In genomic region chr9:108567571-108567970, GRCh38 we compare ENCODE assay signal across 19 cellular contexts.
A peak's percentile ranks its signal among the peaks of the same experiment; 100 is the strongest.
DNase-seq lines count a peak whose midpoint lies in the region; ATAC-seq, FAIRE-seq and TF ChIP-seq lines count a peak whose summit lies in the region.
"Had no signal": no experiment of that assay in that cellular context is flagged by ENCODE, and none has a peak within 500 bp of the region (broad histone marks: within the 10 kb centered on the region; RNA-seq: fewer than 3 reads in every experiment).

No MANE protein-coding gene starts in this region.

- H3K36me3 Mint-ChIP-seq in MCF 10A (ENCODE audit: insufficient read depth, unreplicated experiment) = no peaks in the 10 kb centered on the region
- H3K36me3 Mint-ChIP-seq: CD8-positive, alpha-beta T cell; IgD-negative memory B cell had no signal

- H2AK5ac ChIP-seq in H1 (ENCODE audit: low read depth, low read length) = no peak overlapping the region

- no peaks in the 10 kb centered on the region for H3K79me1 ChIP-seq in H1 (ENCODE audit: low read depth, low read length)

- H3K4me2 ChIP-seq in H1 (ENCODE audit: insufficient read depth in 1 of 2, low read depth in 2 of 2, low read length in 2 of 2) (no peak overlapping the region), HepG2 (ENCODE audit: low read depth, low read length) (peak overlapping the region; percentile 31; the same call in 1 of the 2 replicates), hepatocyte (no peak overlapping the region)

- CTCF ChIA-PET in MCF 10A (lab: Yijun Ruan, JAX) (interaction anchor here (0.6 to 10.8 kb wide), 22 partner anchors 10 to 1171 kb away, joined by 3 to 123 read pairs (median 5); no protein-coding TSS in a partner anchor), H1 (lab: Charles Lee; ENCODE audit: partially characterized antibody) (interaction anchor here (0.6 to 8.4 kb wide), 10 partner anchors 11 to 1143 kb away, joined by 3 to 42 read pairs (median 10); no protein-coding TSS in a partner anchor), HepG2 (lab: Yijun Ruan, JAX; ENCODE audit: low intra/inter-chr PET ratio, low total read pairs) (no interaction called here)

- H4K8ac ChIP-seq in H1 (ENCODE audit: extremely low read depth, insufficient read depth, low read length) = no peak overlapping the region

- in situ Hi-C loops in HepG2 (cut with HindIII; ENCODE audit: extremely low pct_ligation_motif_present, low pct_unique_long_range_greater_than_20kb) = loop anchor here (5.0 to 25.0 kb wide), 3 partner anchors 285 to 1155 kb away; partner anchors contain the start of gene KLF4

- H3K9me2 ChIP-seq in hepatocyte (replicated peaks; ENCODE audit: insufficient read depth) = no peaks in the 10 kb centered on the region

- no peak overlapping the region for H3K14ac ChIP-seq in H1 (ENCODE audit: insufficient read length)

- TF ChIP-seq CTCF in MCF 10A (IDR thresholded peaks at IDR 0.05; ENCODE audit: unreplicated experiment) (no peak), breast epithelium (IDR thresholded peaks at IDR 0.05) (no peak), H1 (IDR thresholded peaks at IDR 0.05; ENCODE audit: control extremely low read depth in 1 of 3, insufficient read depth in 1 of 3, low read depth in 1 of 3, low read length in 3 of 3) (no peak), HepG2 (CRISPR knock-in tag; IDR thresholded peaks at IDR 0.05) (no peak), suprapubic skin (IDR thresholded peaks at IDR 0.05) (no peak), hepatocyte (IDR thresholded peaks at IDR 0.05; ENCODE audit: poor library complexity) (no peak)

- no peaks in the 10 kb centered on the region for H3K27me3 Mint-ChIP-seq in MCF 10A (ENCODE audit: insufficient read depth, unreplicated experiment)

- BruUV-seq in MCF 10A (replicated peaks; lab: Mats Ljungman, UMichigan) (no TSS peak), HepG2 (replicated peaks; lab: Mats Ljungman, UMichigan) (no TSS peak)

- TF ChIP-seq POLR2A in breast epithelium (IDR thresholded peaks at IDR 0.05) = no peak
- TF ChIP-seq POLR2A in H1 (IDR thresholded peaks at IDR 0.05; ENCODE audit: control extremely low read depth in 1 of 2, low read depth in 2 of 2, low read length in 2 of 2) = no peak
- no peak for TF ChIP-seq POLR2A in HepG2 (IDR thresholded peaks at IDR 0.05; ENCODE audit: insufficient read depth in 1 of 2, low read depth in 2 of 2, low read length in 2 of 2)
- no peak for TF ChIP-seq POLR2A in suprapubic skin (IDR thresholded peaks at IDR 0.05)

- intact Hi-C loops in MCF 10A (cut with micrococcal nuclease) = loop anchor here (5.0 kb wide), 1 partner anchor 835 kb away; no protein-coding TSS in a partner anchor
- intact Hi-C loops in breast epithelium (cut with DNase I; ENCODE audit: low total_unique reads) = loop anchor here (10.0 kb wide), 1 partner anchor 863 kb away; no protein-coding TSS in a partner anchor
- intact Hi-C loops in HepG2 (cut with micrococcal nuclease; ENCODE audit: unreplicated experiment) = loop anchor here (5.0 kb wide), 1 partner anchor 245 kb away; no protein-coding TSS in a partner anchor

- H4K91ac ChIP-seq in H1 (replicated peaks; ENCODE audit: insufficient read length, low read length) = no peak overlapping the region

- H3K23me2 ChIP-seq in H1 (ENCODE audit: low read depth, low read length) = no peaks in the 10 kb centered on the region

- no peaks in the 10 kb centered on the region for H3K79me2 ChIP-seq in H1 (ENCODE audit: control insufficient read depth in 1 of 2, insufficient read depth in 2 of 2, low read length in 2 of 2)
- H3K79me2 ChIP-seq in HepG2 (ENCODE audit: insufficient read depth, low read length) = no peaks in the 10 kb centered on the region
- no peaks in the 10 kb centered on the region for H3K79me2 ChIP-seq in hepatocyte

- DNase-seq in MCF 10A (ENCODE audit: unreplicated experiment) = no peak
- DNase-seq in breast epithelium (ENCODE audit: low spot score in 2 of 2) = no peak
- no peak for DNase-seq in H1 (ENCODE audit: low read depth in 1 of 2, low spot score in 2 of 2)
- DNase-seq in HepG2 (ENCODE audit: low spot score) = no peak
- DNase-seq in suprapubic skin (ENCODE audit: low spot score in 2 of 2) = no peak
- no peak for DNase-seq in hepatocyte (ENCODE audit: low spot score)
- DNase-seq: BE2C; CD8-positive, alpha-beta T cell; COR-L47; DMS79 treated with DMSO at 0.1 percent for 48 hours; EL; H7 had no signal

- H2BK20ac ChIP-seq in H1 (ENCODE audit: low read length) = no peak overlapping the region

- FAIRE-seq in H1 (lab: Jason Lieb, UNC) (no peak), HepG2 (lab: Jason Lieb, UNC) (no peak)
- FAIRE-seq: D721Med, G401.6, GM12891 had no signal

- H3K4me3 Mint-ChIP-seq in MCF 10A (ENCODE audit: unreplicated experiment) = no peak overlapping the region
- H3K4me3 Mint-ChIP-seq: CD14-positive monocyte; CD8-positive, alpha-beta T cell; IgD-negative memory B cell had no signal

- no peak overlapping the region for H2BK120ac ChIP-seq in H1 (replicated peaks; ENCODE audit: low read depth, low read length)

- POLR2A ChIA-PET in MCF 10A (lab: Yijun Ruan, JAX) = interaction anchor here (0.8 to 8.1 kb wide), 25 partner anchors 10 to 1144 kb away, joined by 3 to 95 read pairs (median 6); partner anchors contain the start of gene KLF4
- POLR2A ChIA-PET in H1 (lab: Charles Lee; ENCODE audit: partially characterized antibody) = no interaction called here
- POLR2A ChIA-PET in HepG2 (lab: Yijun Ruan, JAX) = no interaction called here

- no peaks in the 10 kb centered on the region for H3K9me3 Mint-ChIP-seq in MCF 10A (ENCODE audit: unreplicated experiment)
- H3K9me3 Mint-ChIP-seq: CD14-positive monocyte; CD8-positive, alpha-beta T cell; IgD-negative memory B cell had no signal

- H2AFZ ChIP-seq in H1 (ENCODE audit: low read length) = no peak overlapping the region
- H2AFZ ChIP-seq in HepG2 (ENCODE audit: low read length) = no peak overlapping the region
- H2AFZ ChIP-seq in hepatocyte = no peak overlapping the region

- TF ChIP-seq EP300 in H1 (IDR thresholded peaks at IDR 0.05; ENCODE audit: borderline replicate concordance in 1 of 2, low read depth in 2 of 2, low read length in 2 of 2) (no peak), HepG2 (IDR thresholded peaks at IDR 0.05; ENCODE audit: low read depth in 2 of 2, low read length in 2 of 2) (no peak), HepG2 (CRISPR knock-in tag; IDR thresholded peaks at IDR 0.05; ENCODE audit: borderline replicate concordance) (no peak), suprapubic skin (IDR thresholded peaks at IDR 0.05) (no peak)

- no peak overlapping the region for H4K5ac ChIP-seq in H1 (ENCODE audit: insufficient read length, low read depth, low read length)

- H3K4me1 Mint-ChIP-seq in MCF 10A (ENCODE audit: insufficient read depth, unreplicated experiment) = peaks cover 42% of the 10 kb centered on the region
- H3K4me1 Mint-ChIP-seq: IgD-negative memory B cell had no signal

- peak overlapping the region; percentile 6; the same call in 1 of the 2 replicates for H2BK12ac ChIP-seq in H1 (ENCODE audit: low read depth, low read length)

- H3K4ac ChIP-seq in H1 (replicated peaks; ENCODE audit: insufficient read length, low read depth, low read length) = no peak overlapping the region

- peak overlapping the region; percentile 96 for H3K27ac Mint-ChIP-seq in MCF 10A (ENCODE audit: low read depth, unreplicated experiment)
- H3K27ac Mint-ChIP-seq: CD8-positive, alpha-beta T cell; IgD-negative memory B cell had no signal

- H3K27me3 ChIP-seq in breast epithelium (no peaks in the 10 kb centered on the region), H1 (replicated peaks in 1 of 4; ENCODE audit: control insufficient read depth in 3 of 4, extremely low read depth in 1 of 4, insufficient read depth in 3 of 4, low read length in 3 of 4) (no peaks in the 10 kb centered on the region), HepG2 (ENCODE audit: control insufficient read depth in 1 of 2, insufficient read depth in 2 of 2, low read length in 2 of 2) (no peaks in the 10 kb centered on the region; a peak in 1 of 5 replicates), suprapubic skin (no peaks in the 10 kb centered on the region), hepatocyte (no peaks in the 10 kb centered on the region)

- H3K18ac ChIP-seq in H1 (ENCODE audit: extremely low read depth, low read length) = no peak overlapping the region

- no peak overlapping the region for H3K56ac ChIP-seq in H1 (replicated peaks; ENCODE audit: insufficient read length, low read depth, low read length)

- H3K23ac ChIP-seq in H1 (ENCODE audit: insufficient read length) = no peak overlapping the region

- 94% methylated on average over 1 of the region's 1 CpG; no CpG with 5 or more reads in 1 of the 2 experiments for WGBS in H1 (ENCODE audit: extremely low coverage in 1 of 2, insufficient coverage in 1 of 2, insufficient read length in 1 of 2, insufficient replicate concordance in 2 of 2, low coverage in 1 of 2, low lambda C conversion rate in 2 of 2, missing lambda C conversion rate in 1 of 2), 2 experiments
- WGBS in HepG2 (ENCODE audit: low lambda C conversion rate) = 15% methylated on average over 1 of the region's 1 CpG
- 36% methylated on average over 1 of the region's 1 CpG for WGBS in suprapubic skin
- WGBS in hepatocyte (ENCODE audit: low lambda C conversion rate, missing lambda C conversion rate) = 77% methylated on average over 1 of the region's 1 CpG

- H3K27ac ChIP-seq in breast epithelium (no peak overlapping the region), H1 (ENCODE audit: low read depth, low read length) (no peak overlapping the region), HepG2 (ENCODE audit: extremely low read length, insufficient read depth, low read length) (no peak overlapping the region), suprapubic skin (peak overlapping the region; percentile 84), hepatocyte (no peak overlapping the region)

- H3K9ac ChIP-seq in H1 (replicated peaks in 1 of 4; ENCODE audit: extremely low read depth in 1 of 4, low read depth in 3 of 4, low read length in 3 of 4) (no peak overlapping the region), HepG2 (ENCODE audit: insufficient read depth, low read depth, low read length) (no peak overlapping the region)

- H3K4me1 ChIP-seq in breast epithelium (no peaks in the 10 kb centered on the region), H1 (replicated peaks in 1 of 4; ENCODE audit: control insufficient read depth in 3 of 4, insufficient read depth in 4 of 4, low read length in 3 of 4) (no peaks in the 10 kb centered on the region), HepG2 (ENCODE audit: insufficient read depth, low read length) (peaks cover 18% of the 10 kb centered on the region), suprapubic skin (peaks cover 29% of the 10 kb centered on the region), hepatocyte (ENCODE audit: insufficient read depth) (no peaks in the 10 kb centered on the region)
- H3K4me1 ChIP-seq: BE2C had no signal

- H2BK15ac ChIP-seq in H1 (ENCODE audit: low read length) = no peak overlapping the region

- no peaks in the 10 kb centered on the region for H4K20me1 ChIP-seq in H1 (replicated peaks in 1 of 2; ENCODE audit: control insufficient read depth in 1 of 2, insufficient read depth in 2 of 2, low read length in 2 of 2)
- no peaks in the 10 kb centered on the region for H4K20me1 ChIP-seq in HepG2 (ENCODE audit: insufficient read depth, low read length)
- H4K20me1 ChIP-seq in hepatocyte (ENCODE audit: insufficient read depth, poor library complexity, severe bottlenecking) = no peaks in the 10 kb centered on the region

- H3K4me3 ChIP-seq in breast epithelium (no peak overlapping the region), H1 (ENCODE audit: extremely low read depth in 1 of 4, insufficient read depth in 2 of 4, low read depth in 3 of 4, low read length in 4 of 4) (no peak overlapping the region), HepG2 (replicated peaks in 1 of 3; ENCODE audit: insufficient read depth in 1 of 3, low read depth in 2 of 3, low read length in 3 of 3) (no peak overlapping the region), suprapubic skin (no peak overlapping the region), hepatocyte (no peak overlapping the region)

- TF ChIP-seq RAD21 in H1 (IDR thresholded peaks at IDR 0.05 in 1 of 2, conservative IDR thresholded peaks at IDR 0.05 in 1 of 2; ENCODE audit: low read depth in 2 of 2, low read length in 2 of 2) = no peak
- TF ChIP-seq RAD21 in HepG2 (CRISPR knock-in tag; IDR thresholded peaks at IDR 0.05) = no peak

- H2BK5ac ChIP-seq in H1 (ENCODE audit: low read depth, low read length) = no peak overlapping the region

- no peaks in the 10 kb centered on the region for H3K9me3 ChIP-seq in breast epithelium
- H3K9me3 ChIP-seq in H1 (ENCODE audit: insufficient read depth in 2 of 2, low read depth in 1 of 2, low read length in 1 of 2) = no peaks in the 10 kb centered on the region
- H3K9me3 ChIP-seq in HepG2 (ENCODE audit: low read length) = no peaks in the 10 kb centered on the region
- no peaks in the 10 kb centered on the region for H3K9me3 ChIP-seq in suprapubic skin
- H3K9me3 ChIP-seq in hepatocyte (ENCODE audit: low read depth) = no peaks in the 10 kb centered on the region
- H3K9me3 ChIP-seq: BE2C had no signal

- ATAC-seq in HepG2 = no peak
- no peak for ATAC-seq in activated CD4-positive, CD25-positive, alpha-beta regulatory T cell treated with anti-CD3 and anti-CD28 coated beads, Interleukin-2, amount 50 U/mL, for 24 hours
- no peak for ATAC-seq in GM18867 (IDR thresholded peaks at IDR 0.05; ENCODE audit: unreplicated experiment)
- ATAC-seq: CD8-positive, alpha-beta T cell had no signal

- no peaks in the 10 kb centered on the region for H3K36me3 ChIP-seq in breast epithelium
- no peaks in the 10 kb centered on the region for H3K36me3 ChIP-seq in H1 (ENCODE audit: control insufficient read depth in 2 of 4, insufficient read depth in 4 of 4, low read length in 3 of 4)
- no peaks in the 10 kb centered on the region for H3K36me3 ChIP-seq in HepG2 (replicated peaks in 1 of 2; ENCODE audit: control insufficient read depth in 1 of 2, insufficient read depth in 2 of 2, low read length in 2 of 2)
- H3K36me3 ChIP-seq in suprapubic skin = no peaks in the 10 kb centered on the region
- H3K36me3 ChIP-seq in hepatocyte (replicated peaks; ENCODE audit: insufficient read depth, low read depth) = no peaks in the 10 kb centered on the region
- H3K36me3 ChIP-seq: BE2C had no signal
